9 cellular contexts compared by ENCODE assay signal in the genomic region with DNA sequence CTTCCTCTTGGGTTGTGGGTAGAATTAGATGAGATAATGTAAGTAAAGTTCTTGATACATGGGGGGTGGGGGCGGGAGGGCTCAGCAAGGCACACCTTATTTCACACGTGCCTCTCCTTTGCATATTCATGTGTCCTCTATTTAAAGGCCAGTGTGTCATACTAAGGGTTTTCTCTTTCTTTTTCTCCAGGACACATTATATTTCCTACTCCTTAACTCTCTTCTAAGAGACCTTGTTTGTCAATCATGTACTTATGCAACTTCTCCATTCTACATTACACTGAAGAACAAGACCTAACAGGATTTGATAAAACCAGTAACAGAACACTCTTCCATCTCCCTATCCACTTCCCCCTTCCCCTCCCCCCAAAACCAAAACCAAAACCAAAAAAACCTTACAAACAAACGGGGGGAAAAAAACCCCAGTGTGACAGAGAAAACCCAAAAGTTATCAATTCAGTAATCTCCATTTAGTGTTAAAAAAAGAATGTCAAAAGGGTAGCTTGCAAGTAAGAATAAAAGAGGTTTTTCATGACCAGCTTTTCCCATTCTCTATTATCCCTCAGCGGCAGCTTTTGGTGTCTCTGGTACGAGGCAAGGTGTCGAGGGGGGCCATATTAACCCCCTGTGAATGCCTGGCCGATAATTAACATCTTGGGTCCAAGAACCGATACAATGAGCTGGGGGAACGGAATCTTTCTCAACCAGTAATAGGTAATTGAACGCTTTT.
A peak's percentile ranks its signal among the peaks of the same experiment; 100 is the strongest.
DNase-seq lines count a peak whose midpoint lies in the region; ATAC-seq lines count a peak whose summit lies in the region.
"Had no signal": no experiment of that assay in that cellular context is flagged by ENCODE, and none has a peak within 500 bp of the region (broad histone marks: within the 10 kb centered on the region; RNA-seq: fewer than 3 reads in every experiment).

No MANE protein-coding gene starts in this region.

- no peaks in the 10 kb centered on the region for H3K4me1 ChIP-seq in urinary bladder (ENCODE audit: insufficient read depth)

- 60% methylated on average over 10 of the region's 10 CpGs for WGBS in urinary bladder

- H3K36me3 Mint-ChIP-seq in memory B cell = no peaks in the 10 kb centered on the region

- peak overlapping the region; percentile 24 for H3K27ac Mint-ChIP-seq in memory B cell

- peak overlapping the region; percentile 67 for H3K4me3 ChIP-seq in urinary bladder (ENCODE audit: low read depth, low read length)

- peaks cover 9% of the 10 kb centered on the region for H3K4me1 Mint-ChIP-seq in memory B cell

- H3K4me3 Mint-ChIP-seq in memory B cell = peak overlapping the region; percentile 79

- no peak overlapping the region for H3K27ac ChIP-seq in urinary bladder (ENCODE audit: low read depth)
- H3K27ac ChIP-seq: VCaP had no signal

- DNase-seq in NCI-H2107 treated with DMSO at 0.1 percent for 48 hours (lab: John Stamatoyannopoulos, UW; ENCODE audit: unreplicated experiment) = peak; percentile 54
- DNase-seq in NCI-H2107 (lab: John Stamatoyannopoulos, UW) = no peak
- peak; percentile 84 for DNase-seq in NCI-H69 (lab: John Stamatoyannopoulos, UW)
- peak; percentile 28 for DNase-seq in cerebellar cortex (ENCODE audit: low spot score)
- peak in 1 of 2 donors; percentile 18 for DNase-seq in memory B cell (ENCODE audit: low spot score in 2 of 2)
- DNase-seq in HT-29 (ENCODE audit: low spot score) = no peak
- DNase-seq in SK-N-DZ (ENCODE audit: low spot score) = no peak

- ATAC-seq in memory B cell (ENCODE audit: low read depth) = peak; percentile 33

- H3K9me3 Mint-ChIP-seq in memory B cell = no peaks in the 10 kb centered on the region

- no peaks in the 10 kb centered on the region for H3K36me3 ChIP-seq in urinary bladder (ENCODE audit: insufficient read depth)

- peaks cover 9% of the 10 kb centered on the region for H3K27me3 Mint-ChIP-seq in memory B cell

Comparison
In these comparisons a context has a peak if more than half of its experiments do, and no peak if none do; other contexts are left out.
1. DNase-seq: peak in NCI-H2107 treated with DMSO at 0.1 percent for 48 hours (single experiment), NCI-H69 (single experiment) and cerebellar cortex (single experiment); none in NCI-H2107 (single experiment), HT-29 (single experiment) and SK-N-DZ (single experiment).